ENCODE assay signal across 6 cellular contexts in genomic region chr5:123412206-123412605, GRCh38.
"Had no signal": no experiment of that assay in that cellular context is flagged by ENCODE, and none has a peak within 500 bp of the region (broad histone marks: within the 10 kb centered on the region; RNA-seq: fewer than 3 reads in every experiment).

No MANE protein-coding gene starts in this region.

- H2AFZ ChIP-seq: GM23248 had no signal

- H3K4me1 ChIP-seq: HAP-1 had no signal

- DNase-seq: GM23248, GOT3, H7, IMR-90 had no signal

- H3K9me3 ChIP-seq: HAP-1 had no signal

- H3K27ac ChIP-seq: GM23248 had no signal

- ATAC-seq: HCT116 had no signal

- H3K4me3 ChIP-seq: GM23248, HAP-1 had no signal

- H3K9ac ChIP-seq: GM23248 had no signal
